In the genomic region with DNA sequence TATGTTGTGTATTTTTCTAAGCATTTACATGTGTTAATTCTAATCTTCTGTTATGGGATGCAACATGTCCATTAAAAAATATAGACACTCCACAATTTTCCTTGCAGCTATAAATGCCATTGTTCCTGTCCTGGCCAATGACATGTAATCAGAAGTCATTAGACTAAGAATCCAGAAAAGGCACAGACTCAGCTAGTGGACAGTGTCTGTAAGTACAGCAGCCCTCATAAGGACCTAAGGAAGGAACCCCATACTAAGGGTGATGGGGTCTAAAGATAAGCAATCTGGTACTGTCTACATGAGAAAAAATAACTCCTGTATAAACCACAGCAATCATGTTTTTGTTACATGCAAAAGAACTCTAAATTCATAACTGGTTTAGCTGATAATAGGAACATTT, we compare ENCODE assay signal across 13 cellular contexts.
A peak's percentile ranks its signal among the peaks of the same experiment; 100 is the strongest.
DNase-seq lines count a peak whose midpoint lies in the region; ATAC-seq, FAIRE-seq and TF ChIP-seq lines count a peak whose summit lies in the region.
"Had no signal": no experiment of that assay in that cellular context is flagged by ENCODE, and none has a peak within 500 bp of the region (broad histone marks: within the 10 kb centered on the region; RNA-seq: fewer than 3 reads in every experiment).

No MANE protein-coding gene starts in this region.

- no peaks in the 10 kb centered on the region for H3K9me3 ChIP-seq in K562 (replicated peaks; ENCODE audit: control insufficient read depth, insufficient read depth, low read depth, low read length)
- H3K9me3 ChIP-seq: sigmoid colon had no signal

- H3K27ac ChIP-seq in K562 (ENCODE audit: extremely low read depth, low read depth, low read length), result no peak overlapping the region
- H3K27ac ChIP-seq: PC-9, sigmoid colon had no signal

- peak; percentile 30 for DNase-seq in ELR (ENCODE audit: low read depth)
- peak in 3 of 4 experiments; percentile 27 to 43 (median 29) for DNase-seq in K562 (ENCODE audit: extremely low read depth in 1 of 4, low spot score in 3 of 4)
- DNase-seq in NCI-H510A (lab: John Stamatoyannopoulos, UW), result no peak
- DNase-seq in activated naive CD4-positive, alpha-beta T cell treated with anti-CD3 and anti-CD28 coated beads for 36 hours, result no peak
- DNase-seq in activated CD4-positive, alpha-beta T cell treated with anti-CD3 and anti-CD28 coated beads, Interleukin-2, amount 50 U/mL, for 4 hours, result no peak
- DNase-seq in NCI-H526 (lab: John Stamatoyannopoulos, UW), result no peak
- DNase-seq: CD4-positive, CD25-positive, alpha-beta regulatory T cell; mesendoderm; NCI-H1048; PC-9; sigmoid colon had no signal

- no peaks in the 10 kb centered on the region for H3K27me3 ChIP-seq in K562 (ENCODE audit: control insufficient read depth in 2 of 2, insufficient read depth in 2 of 2, low read length in 2 of 2)
- H3K27me3 ChIP-seq: sigmoid colon had no signal

- intact Hi-C loops in K562 (cut with micrococcal nuclease), result no loop called here
- intact Hi-C loops in activated naive CD4-positive, alpha-beta T cell treated with anti-CD3 and anti-CD28 coated beads for 36 hours (cut with micrococcal nuclease), result no loop called here

- TF ChIP-seq POLR2A in K562 (conservative IDR thresholded peaks at IDR 0.05), result no peak

- H3K4me3 Mint-ChIP-seq in activated naive CD4-positive, alpha-beta T cell treated with anti-CD3 and anti-CD28 coated beads for 36 hours, result no peak overlapping the region
- H3K4me3 Mint-ChIP-seq: CD4-positive, CD25-positive, alpha-beta regulatory T cell had no signal

- no peak overlapping the region for H3K4me3 ChIP-seq in K562
- H3K4me3 ChIP-seq: PC-9, sigmoid colon had no signal

- peak; percentile 49 for FAIRE-seq in K562 (lab: Jason Lieb, UNC)

- H3K36me3 ChIP-seq in K562 (ENCODE audit: control insufficient read depth, insufficient read depth, low read length), result no peaks in the 10 kb centered on the region
- H3K36me3 ChIP-seq: sigmoid colon had no signal

- H3K9me1 ChIP-seq in K562 (ENCODE audit: control insufficient read depth, insufficient read depth, low read length), result no peaks in the 10 kb centered on the region

- no peaks in the 10 kb centered on the region for H3K36me3 Mint-ChIP-seq in activated naive CD4-positive, alpha-beta T cell treated with anti-CD3 and anti-CD28 coated beads for 36 hours (ENCODE audit: low read depth)
- H3K36me3 Mint-ChIP-seq: CD4-positive, CD25-positive, alpha-beta regulatory T cell had no signal

- no peak overlapping the region for H3K9ac ChIP-seq in K562 (ENCODE audit: insufficient read depth in 1 of 2, low read depth in 2 of 2, low read length in 2 of 2)

- no peak overlapping the region for H2AFZ ChIP-seq in K562 (ENCODE audit: low read depth, low read length)
- H2AFZ ChIP-seq: PC-9 had no signal

- no peak overlapping the region for H3K27ac Mint-ChIP-seq in activated naive CD4-positive, alpha-beta T cell treated with anti-CD3 and anti-CD28 coated beads for 36 hours
- H3K27ac Mint-ChIP-seq: CD4-positive, CD25-positive, alpha-beta regulatory T cell had no signal

- ATAC-seq in GM19455 (IDR thresholded peaks at IDR 0.05; ENCODE audit: unreplicated experiment) (peak; percentile 56), HG03280 (IDR thresholded peaks at IDR 0.05; ENCODE audit: unreplicated experiment) (peak; percentile 76), K562 (peak; percentile 88)

- POLR2A ChIA-PET in K562 (lab: Yijun Ruan, JAX), result interaction anchor here (0.7 kb wide), 1 partner anchor 31 kb away, joined by 3 read pairs; a partner anchor contains a TSS

- no peak overlapping the region for H3K4me2 ChIP-seq in K562 (ENCODE audit: insufficient read depth, low read length)
- H3K4me2 ChIP-seq: PC-9 had no signal

- H3K27me3 Mint-ChIP-seq in activated naive CD4-positive, alpha-beta T cell treated with anti-CD3 and anti-CD28 coated beads for 36 hours (ENCODE audit: low read depth), result peaks cover 6% of the 10 kb centered on the region

- TF ChIP-seq RAD21 in K562 (CRISPR knock-in tag; conservative IDR thresholded peaks at IDR 0.05 in 1 of 2, IDR thresholded peaks at IDR 0.05 in 1 of 2), result no peak

- H3K9me3 Mint-ChIP-seq in activated naive CD4-positive, alpha-beta T cell treated with anti-CD3 and anti-CD28 coated beads for 36 hours, result no peaks in the 10 kb centered on the region

- CTCF ChIA-PET in K562 (lab: Yijun Ruan, JAX; ENCODE audit: low intra/inter-chr PET ratio), result no interaction called here
- CTCF ChIA-PET in activated naive CD4-positive, alpha-beta T cell treated with anti-CD3 and anti-CD28 coated beads for 36 hours (lab: Charles Lee), result interaction anchor here (1.0 kb wide), 1 partner anchor 10 kb away, joined by 3 read pairs; no protein-coding TSS in a partner anchor

- no TSS peak for BruUV-seq in K562 (replicated peaks; lab: Mats Ljungman, UMichigan)

- no peaks in the 10 kb centered on the region for H3K4me1 ChIP-seq in K562 (replicated peaks in 1 of 2; ENCODE audit: control insufficient read depth in 2 of 2, insufficient read depth in 2 of 2, low read length in 2 of 2)
- H3K4me1 ChIP-seq: sigmoid colon had no signal

- in situ Hi-C loops in K562 (cut with MboI), result no loop called here

- H3K4me1 Mint-ChIP-seq in activated naive CD4-positive, alpha-beta T cell treated with anti-CD3 and anti-CD28 coated beads for 36 hours (ENCODE audit: low read depth), result no peaks in the 10 kb centered on the region
- H3K4me1 Mint-ChIP-seq: CD4-positive, CD25-positive, alpha-beta regulatory T cell had no signal

- H3K79me2 ChIP-seq in K562 (ENCODE audit: control insufficient read depth, insufficient read depth, low read length), result no peaks in the 10 kb centered on the region

- peak in 2 of 3 experiments; percentile 16 to 32; a peak in 2 of 6 replicates for TF ChIP-seq CTCF in K562 (IDR thresholded peaks at IDR 0.05 in 2 of 3, conservative IDR thresholded peaks at IDR 0.05 in 1 of 3; ENCODE audit: insufficient read depth in 2 of 3, low read depth in 1 of 3, low read length in 3 of 3)

- no peak for TF ChIP-seq EP300 in K562 (IDR thresholded peaks at IDR 0.05; ENCODE audit: low read length)

- H4K20me1 ChIP-seq in K562 (replicated peaks; ENCODE audit: control insufficient read depth, insufficient read depth, low read length), result no peaks in the 10 kb centered on the region

TF ChIP-seq in K562, 482 proteins besides CTCF, POLR2A, EP300 and RAD21:
- TF ChIP-seq RB1 (IDR thresholded peaks at IDR 0.05; ENCODE audit: low read depth) (no peak), NCOA6 (IDR thresholded peaks at IDR 0.05) (no peak)
- TF ChIP-seq, protein P1, sequence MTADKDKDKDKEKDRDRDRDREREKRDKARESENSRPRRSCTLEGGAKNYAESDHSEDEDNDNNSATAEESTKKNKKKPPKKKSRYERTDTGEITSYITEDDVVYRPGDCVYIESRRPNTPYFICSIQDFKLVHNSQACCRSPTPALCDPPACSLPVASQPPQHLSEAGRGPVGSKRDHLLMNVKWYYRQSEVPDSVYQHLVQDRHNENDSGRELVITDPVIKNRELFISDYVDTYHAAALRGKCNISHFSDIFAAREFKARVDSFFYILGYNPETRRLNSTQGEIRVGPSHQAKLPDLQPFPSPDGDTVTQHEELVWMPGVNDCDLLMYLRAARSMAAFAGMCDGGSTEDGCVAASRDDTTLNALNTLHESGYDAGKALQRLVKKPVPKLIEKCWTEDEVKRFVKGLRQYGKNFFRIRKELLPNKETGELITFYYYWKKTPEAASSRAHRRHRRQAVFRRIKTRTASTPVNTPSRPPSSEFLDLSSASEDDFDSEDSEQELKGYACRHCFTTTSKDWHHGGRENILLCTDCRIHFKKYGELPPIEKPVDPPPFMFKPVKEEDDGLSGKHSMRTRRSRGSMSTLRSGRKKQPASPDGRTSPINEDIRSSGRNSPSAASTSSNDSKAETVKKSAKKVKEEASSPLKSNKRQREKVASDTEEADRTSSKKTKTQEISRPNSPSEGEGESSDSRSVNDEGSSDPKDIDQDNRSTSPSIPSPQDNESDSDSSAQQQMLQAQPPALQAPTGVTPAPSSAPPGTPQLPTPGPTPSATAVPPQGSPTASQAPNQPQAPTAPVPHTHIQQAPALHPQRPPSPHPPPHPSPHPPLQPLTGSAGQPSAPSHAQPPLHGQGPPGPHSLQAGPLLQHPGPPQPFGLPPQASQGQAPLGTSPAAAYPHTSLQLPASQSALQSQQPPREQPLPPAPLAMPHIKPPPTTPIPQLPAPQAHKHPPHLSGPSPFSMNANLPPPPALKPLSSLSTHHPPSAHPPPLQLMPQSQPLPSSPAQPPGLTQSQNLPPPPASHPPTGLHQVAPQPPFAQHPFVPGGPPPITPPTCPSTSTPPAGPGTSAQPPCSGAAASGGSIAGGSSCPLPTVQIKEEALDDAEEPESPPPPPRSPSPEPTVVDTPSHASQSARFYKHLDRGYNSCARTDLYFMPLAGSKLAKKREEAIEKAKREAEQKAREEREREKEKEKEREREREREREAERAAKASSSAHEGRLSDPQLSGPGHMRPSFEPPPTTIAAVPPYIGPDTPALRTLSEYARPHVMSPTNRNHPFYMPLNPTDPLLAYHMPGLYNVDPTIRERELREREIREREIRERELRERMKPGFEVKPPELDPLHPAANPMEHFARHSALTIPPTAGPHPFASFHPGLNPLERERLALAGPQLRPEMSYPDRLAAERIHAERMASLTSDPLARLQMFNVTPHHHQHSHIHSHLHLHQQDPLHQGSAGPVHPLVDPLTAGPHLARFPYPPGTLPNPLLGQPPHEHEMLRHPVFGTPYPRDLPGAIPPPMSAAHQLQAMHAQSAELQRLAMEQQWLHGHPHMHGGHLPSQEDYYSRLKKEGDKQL (CRISPR knock-in tag; IDR thresholded peaks at IDR 0.05; ENCODE audit: borderline replicate concordance), result no peak

Comparison
In these comparisons a context has a peak if more than half of its experiments do, and no peak if none do; other contexts are left out.
1. DNase-seq: peak in ELR (single experiment) and K562 (3 of 4); none in NCI-H510A (single experiment), activated naive CD4-positive, alpha-beta T cell treated with anti-CD3 and anti-CD28 coated beads for 36 hours (single experiment), activated CD4-positive, alpha-beta T cell treated with anti-CD3 and anti-CD28 coated beads, Interleukin-2, amount 50 U/mL, for 4 hours (0 of 2) and NCI-H526 (0 of 2).
2. Peak in every context shown above with its lines, with median percentiles within 50 percentile points of each other: ATAC-seq.